In genomic region chr17:60393840-60394529, GRCh38 we compare ENCODE assay signal across 14 cellular contexts. TPM values are rescaled to one million over a fixed set of nuclear protein-coding genes. Genes with fewer than 3 reads are reported as not detected.
DNase-seq lines count a peak whose midpoint lies in the region; ATAC-seq and TF ChIP-seq lines count a peak whose summit lies in the region.
"Had no signal": no experiment of that assay in that cellular context is flagged by ENCODE, and none has a peak within 500 bp of the region (broad histone marks: within the 10 kb centered on the region; RNA-seq: fewer than 3 reads in every experiment).

No MANE protein-coding gene starts in this region.

- no peak for TF ChIP-seq CTCF in CD14-positive monocyte (IDR thresholded peaks at IDR 0.05)
- TF ChIP-seq CTCF in VCaP (conservative IDR thresholded peaks at IDR 0.05), result no peak
- no peak for TF ChIP-seq CTCF in colonic mucosa (IDR thresholded peaks at IDR 0.05)

- H3K36me3 Mint-ChIP-seq in CD14-positive monocyte (no peaks in the 10 kb centered on the region), memory B cell (no peaks in the 10 kb centered on the region)

- H3K9me3 ChIP-seq in KOPT-K1 (ENCODE audit: insufficient read depth, low read length, poor library complexity, severe bottlenecking) (no peaks in the 10 kb centered on the region), colonic mucosa (no peaks in the 10 kb centered on the region)
- H3K9me3 ChIP-seq: BLaER1 had no signal

- no peaks in the 10 kb centered on the region for H3K4me1 ChIP-seq in colonic mucosa

- H3K27ac ChIP-seq in KOPT-K1 (ENCODE audit: low read depth, low read length, poor library complexity, severe bottlenecking), result peak overlapping the region; percentile 3
- peak overlapping the region; percentile 96 for H3K27ac ChIP-seq in VCaP
- no peak overlapping the region for H3K27ac ChIP-seq in colonic mucosa

- no peak overlapping the region for H3K9ac ChIP-seq in colonic mucosa (ENCODE audit: low read depth in 2 of 2, low read length in 2 of 2)

- H3K9me3 Mint-ChIP-seq in CD14-positive monocyte (peaks cover 0 to 2% (median 0%) of the 10 kb centered on the region in 7 donors), memory B cell (no peaks in the 10 kb centered on the region)

- intact Hi-C loops in CD14-positive monocyte (cut with micrococcal nuclease) (no loop called here), colonic mucosa (cut with DNase I) (no loop called here)

- H3K4me1 Mint-ChIP-seq in CD14-positive monocyte (peaks cover 79% of the 10 kb centered on the region), memory B cell (peaks cover 38% of the 10 kb centered on the region)

- no peaks in the 10 kb centered on the region for H3K36me3 ChIP-seq in KOPT-K1 (ENCODE audit: insufficient read depth, low read length)
- H3K36me3 ChIP-seq in colonic mucosa, result no peaks in the 10 kb centered on the region
- H3K36me3 ChIP-seq: BLaER1 had no signal

- H3K4me3 Mint-ChIP-seq in CD14-positive monocyte (peak overlapping the region; percentile 24 to 26), memory B cell (no peak overlapping the region)

- DNase-seq in CD14-positive monocyte (ENCODE audit: low spot score) (no peak), memory B cell (ENCODE audit: low spot score in 2 of 2) (no peak), colonic mucosa (no peak), A172 (ENCODE audit: low spot score) (no peak), germinal center (ENCODE audit: low spot score) (no peak)
- DNase-seq: activated CD4-positive, CD25-positive, alpha-beta regulatory T cell; posterior cingulate gyrus; stimulated activated naive CD4-positive, alpha-beta T cell treated with Interleukin-2 at 50 U/mL for 16 hours had no signal

- H3K27ac Mint-ChIP-seq in CD14-positive monocyte (peak overlapping the region; percentile 84 to 99 (median 99)), memory B cell (peak overlapping the region; percentile 63)

- H3K4me3 ChIP-seq in colonic mucosa, result no peak overlapping the region

- no peaks in the 10 kb centered on the region for H3K27me3 ChIP-seq in colonic mucosa
- H3K27me3 ChIP-seq: BLaER1 had no signal

- ATAC-seq in memory B cell (ENCODE audit: low read depth) (no peak), HG03175 (IDR thresholded peaks at IDR 0.05; ENCODE audit: unreplicated experiment) (no peak)
- ATAC-seq: Right ventricle myocardium inferior had no signal

- H3K27me3 Mint-ChIP-seq in CD14-positive monocyte (ENCODE audit: low read depth in 3 of 3) (no peaks in the 10 kb centered on the region), memory B cell (no peaks in the 10 kb centered on the region)

RNA-seq across cellular contexts. Expression of gene USP32, which starts 2.1 kb away (rescaled TPM):
- polyA plus RNA-seq in CD14-positive monocyte, result 10 to 100 TPM; 10.1 to 16.6 TPM
- 10 to 100 TPM; 28.9 to 52.1 TPM for total RNA-seq in colonic mucosa
- total RNA-seq in A172 (2014; rRNA removed; shearing (Covaris generic)), result 39.0 and 46.2 TPM in 2 replicates

RNA-seq across cellular contexts. Expression of gene CHCT1, which starts 28.3 kb away (rescaled TPM):
- not detected for polyA plus RNA-seq in CD14-positive monocyte
- not detected for total RNA-seq in colonic mucosa
- total RNA-seq in A172 (2014; rRNA removed; shearing (Covaris generic)), result 0.53 TPM in 1 of 2 replicates, not detected in the other
- total RNA-seq: liver, Right ventricle myocardium inferior had no signal
- polyA plus RNA-seq: liver had no signal
